ENCODE assay signal across 8 cellular contexts in the genomic region with DNA sequence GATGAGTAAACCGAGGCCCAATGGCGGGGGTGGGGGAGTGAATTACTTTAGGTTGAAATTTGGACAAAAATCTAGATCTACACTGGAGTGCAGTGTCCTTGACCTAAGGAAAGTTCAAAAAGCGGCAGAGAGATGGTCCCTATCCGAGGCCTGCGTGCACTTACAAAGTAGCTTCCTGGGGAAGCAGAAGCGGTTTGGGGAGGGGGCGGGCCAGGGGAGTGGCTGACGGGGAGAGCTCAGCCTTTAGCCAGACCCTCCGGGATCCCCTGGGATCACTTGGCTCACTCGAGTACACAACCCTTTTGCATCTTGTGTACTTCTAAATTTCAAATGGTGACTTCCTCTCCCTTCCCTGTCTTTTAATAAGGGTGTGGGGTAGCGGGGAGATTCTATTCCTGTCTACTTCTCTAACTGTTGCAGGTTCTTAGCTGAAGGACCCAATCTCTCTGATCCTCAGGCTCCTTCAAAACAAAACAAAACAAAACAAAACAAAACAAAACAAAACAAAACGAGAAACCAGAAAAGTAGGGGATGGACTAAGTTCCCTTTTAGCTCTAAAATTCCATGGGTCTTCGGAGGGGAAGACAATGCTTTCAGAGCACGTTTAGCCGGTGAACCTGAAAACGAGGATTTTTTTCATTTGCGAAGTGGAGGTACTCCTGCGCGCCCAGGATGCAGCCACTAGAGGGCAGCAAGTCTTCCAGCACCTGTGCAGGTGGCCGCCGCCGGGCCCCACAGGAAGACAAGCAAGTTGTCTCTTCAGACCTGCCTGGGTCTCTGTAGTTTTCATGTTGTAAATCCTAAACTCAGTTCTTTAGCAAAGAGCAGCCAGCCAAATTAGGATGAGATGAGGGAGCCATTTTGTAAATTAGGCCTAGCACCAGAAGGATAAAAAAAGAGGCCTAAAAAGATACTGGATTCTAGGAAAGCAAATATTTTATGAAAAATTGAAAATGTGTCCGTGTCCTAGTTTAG. TPM values are rescaled to one million over a fixed set of nuclear protein-coding genes. Genes with fewer than 3 reads are reported as not detected.
A peak's percentile ranks its signal among the peaks of the same experiment; 100 is the strongest.
DNase-seq lines count a peak whose midpoint lies in the region; ATAC-seq and TF ChIP-seq lines count a peak whose summit lies in the region.

No MANE protein-coding gene starts in this region.

- peaks cover 0 to 8% (median 0%) of the 10 kb centered on the region in 3 donors for H3K4me1 ChIP-seq in gastroesophageal sphincter
- no peaks in the 10 kb centered on the region for H3K4me1 ChIP-seq in osteoblast (ENCODE audit: insufficient read depth, low read length)
- H3K4me1 ChIP-seq in tibial artery, result peaks cover 0 to 7% (median 0%) of the 10 kb centered on the region in 4 donors

- H2AFZ ChIP-seq in osteoblast (ENCODE audit: low read length), result no peak overlapping the region

- H3K9me3 ChIP-seq in gastroesophageal sphincter (peaks cover 0 to 9% (median 0%) of the 10 kb centered on the region in 3 donors), osteoblast (ENCODE audit: low read depth, low read length) (peaks cover 3% of the 10 kb centered on the region), tibial artery (no peaks in the 10 kb centered on the region)

- TF ChIP-seq CTCF in gastroesophageal sphincter (IDR thresholded peaks at IDR 0.05) (peak; percentile 81 to 94 (median 88)), osteoblast (IDR thresholded peaks at IDR 0.05; ENCODE audit: extremely low read depth, low read depth, low read length) (peak; percentile 87), tibial artery (IDR thresholded peaks at IDR 0.05) (peak; percentile 82 to 84)

- H4K20me1 ChIP-seq in osteoblast (ENCODE audit: insufficient read depth, low read length), result no peaks in the 10 kb centered on the region

- ATAC-seq in gastroesophageal sphincter (peak; percentile 65), HG03139 (IDR thresholded peaks at IDR 0.05; ENCODE audit: unreplicated experiment) (no peak)

- intact Hi-C loops in tibial artery (cut with DNase I; ENCODE audit: low total_unique reads), result loop anchor here (5.0 to 10.0 kb wide), 2 partner anchors 59 to 143 kb away; no protein-coding TSS in a partner anchor

- H3K27ac ChIP-seq in gastroesophageal sphincter, result no peak overlapping the region
- H3K27ac ChIP-seq in osteoblast (ENCODE audit: low read depth, low read length), result no peak overlapping the region
- no peak overlapping the region for H3K27ac ChIP-seq in tibial artery

- in situ Hi-C loops in KBM-7 (cut with MboI; ENCODE audit: low pct_unique_long_range_greater_than_20kb, low sequenced_read_pairs), result no loop called here

- no peak for TF ChIP-seq EP300 in gastroesophageal sphincter (IDR thresholded peaks at IDR 0.05)

- peak; percentile 45 for DNase-seq in GDM1 (lab: John Stamatoyannopoulos, UW)
- DNase-seq in KBM-7, result peak; percentile 86
- peak; percentile 92 for DNase-seq in RPMI8226
- peak; percentile 76 for DNase-seq in activated effector memory CD4-positive, alpha-beta T cell treated with Interleukin-2 at 50 U/mL for 16 hours
- DNase-seq in osteoblast (ENCODE audit: insufficient read length, low spot score, missing footprints), result peak; percentile 91
- DNase-seq in tibial artery, result peak; percentile 59 to 83

- no peak for TF ChIP-seq POLR2A in gastroesophageal sphincter (IDR thresholded peaks at IDR 0.05)

- H3K4me2 ChIP-seq in osteoblast (ENCODE audit: insufficient read depth, low read length), result peak overlapping the region; percentile 43

- H3K36me3 ChIP-seq in gastroesophageal sphincter, result no peaks in the 10 kb centered on the region
- no peaks in the 10 kb centered on the region for H3K36me3 ChIP-seq in osteoblast (ENCODE audit: insufficient read depth, low read length)
- no peaks in the 10 kb centered on the region for H3K36me3 ChIP-seq in tibial artery

- H3K79me2 ChIP-seq in osteoblast (ENCODE audit: insufficient read depth, low read length), result no peaks in the 10 kb centered on the region

- no peak overlapping the region for H3K4me3 ChIP-seq in gastroesophageal sphincter
- H3K4me3 ChIP-seq in osteoblast (ENCODE audit: insufficient read depth, low read length), result peak overlapping the region; percentile 13
- H3K4me3 ChIP-seq in tibial artery, result no peak overlapping the region

- WGBS in gastroesophageal sphincter (ENCODE audit: low coverage in 1 of 2), 2 donors, result 18 to 35% methylated on average over 10 to 19 of the region's 23 CpGs

- H3K27me3 ChIP-seq in gastroesophageal sphincter (no peaks in the 10 kb centered on the region), osteoblast (ENCODE audit: insufficient read depth, low read length) (no peaks in the 10 kb centered on the region), tibial artery (no peaks in the 10 kb centered on the region)

RNA-seq across cellular contexts. Expression of gene SNX27, which starts 17.9 kb away (rescaled TPM):
- 10 to 100 TPM; 48.1 to 61.1 (median 53.8) TPM for total RNA-seq in gastroesophageal sphincter
- total RNA-seq in osteoblast, result 23.5 and 25.6 TPM in 2 replicates

RNA-seq across cellular contexts. Expression of gene TUFT1, which starts 53.8 kb away (rescaled TPM):
- total RNA-seq in gastroesophageal sphincter, result 10 to 100 TPM; 15.1 to 20.4 (median 17.5) TPM
- 12.7 and 16.3 TPM in 2 replicates for total RNA-seq in osteoblast
